In genomic region chr6:90290991-90291390, GRCh38 we compare ENCODE assay signal across 1 cellular context.
TF ChIP-seq lines count a peak whose summit lies in the region.

No MANE protein-coding gene starts in this region.

TF ChIP-seq in IMR-90, 13 proteins besides CTCF, POLR2A, EP300 and RAD21 (continued from another document):
- TF ChIP-seq ELK1 (IDR thresholded peaks at IDR 0.05; ENCODE audit: borderline replicate concordance, low read depth, low read length) (no peak), MXI1 (IDR thresholded peaks at IDR 0.05; ENCODE audit: borderline replicate concordance, low read depth, low read length) (no peak), FOS (IDR thresholded peaks at IDR 0.05; ENCODE audit: low read depth, low read length) (no peak), RCOR1 (IDR thresholded peaks at IDR 0.05; ENCODE audit: insufficient replicate concordance, low read length) (no peak), CHD1 (IDR thresholded peaks at IDR 0.05; ENCODE audit: low read depth, low read length) (no peak), MAZ (IDR thresholded peaks at IDR 0.05; ENCODE audit: borderline replicate concordance, low read depth, low read length) (no peak), RFX5 (IDR thresholded peaks at IDR 0.05; ENCODE audit: low read depth, low read length) (no peak), SMC3 (IDR thresholded peaks at IDR 0.05; ENCODE audit: low read depth, low read length) (no peak), CEBPB (IDR thresholded peaks at IDR 0.05; ENCODE audit: low read depth, low read length) (no peak), BHLHE40 (IDR thresholded peaks at IDR 0.05; ENCODE audit: low read depth, low read length) (no peak)
